In the genomic region with DNA sequence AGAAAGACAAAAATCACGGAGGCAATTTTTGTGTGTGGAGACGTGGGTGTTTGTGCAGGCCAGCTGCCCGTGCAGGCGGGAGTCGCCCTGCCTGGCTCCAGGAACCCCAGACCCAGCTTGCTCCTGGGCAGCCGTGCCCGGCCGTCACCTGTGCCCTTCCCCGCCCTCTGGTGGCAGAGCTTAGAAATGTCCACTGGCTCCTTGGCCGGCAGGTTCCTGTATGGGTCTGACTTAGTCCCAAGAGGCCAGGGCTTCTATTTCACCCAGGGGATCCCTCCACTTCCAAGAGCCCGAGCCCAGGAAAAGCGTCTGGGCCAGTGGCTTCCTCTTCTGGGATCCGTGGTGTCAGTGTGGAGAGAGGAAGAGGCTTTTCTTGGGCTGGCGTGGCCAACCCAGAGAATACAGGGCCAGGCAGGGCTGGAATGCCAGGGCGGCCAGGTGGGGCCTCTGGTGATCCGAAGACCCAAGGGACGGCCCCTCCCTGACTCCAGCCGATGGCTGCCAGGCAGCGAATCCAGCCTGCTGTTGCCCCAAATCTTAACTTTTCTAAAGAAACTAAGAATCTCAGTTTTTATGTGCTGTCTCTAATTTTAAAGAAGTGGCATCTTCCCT, we compare ENCODE assay signal across 8 cellular contexts.
DNase-seq lines count a peak whose midpoint lies in the region; ATAC-seq and TF ChIP-seq lines count a peak whose summit lies in the region.

No MANE protein-coding gene starts in this region.

- no peaks in the 10 kb centered on the region for H3K4me1 Mint-ChIP-seq in activated naive CD8-positive, alpha-beta T cell treated with anti-CD3 and anti-CD28 coated beads for 36 hours
- peaks cover 15% of the 10 kb centered on the region for H3K4me1 Mint-ChIP-seq in type B pancreatic cell (ENCODE audit: unreplicated experiment)

- H3K4me3 ChIP-seq in GM12875 (ENCODE audit: low read depth, low read length) (no peak overlapping the region), kidney epithelial cell (ENCODE audit: low read depth, low read length) (no peak overlapping the region), aorta (ENCODE audit: low read length in 2 of 2) (no peak overlapping the region)

- no peak overlapping the region for H3K27ac Mint-ChIP-seq in activated naive CD8-positive, alpha-beta T cell treated with anti-CD3 and anti-CD28 coated beads for 36 hours
- H3K27ac Mint-ChIP-seq in type B pancreatic cell: no peak overlapping the region

- H3K9me3 Mint-ChIP-seq in activated naive CD8-positive, alpha-beta T cell treated with anti-CD3 and anti-CD28 coated beads for 36 hours: no peaks in the 10 kb centered on the region
- H3K9me3 Mint-ChIP-seq in type B pancreatic cell: no peaks in the 10 kb centered on the region

- 15 to 18% methylated on average over 19 of the region's 19 CpGs for WGBS in aorta, 2 donors

- intact Hi-C loops in aorta (cut with DNase I): no loop called here

- H3K27ac ChIP-seq in aorta (ENCODE audit: low read depth in 1 of 2, low read length in 2 of 2): no peak overlapping the region

- H3K9me3 ChIP-seq in aorta (ENCODE audit: control insufficient read depth, low read length): no peaks in the 10 kb centered on the region

- H3K36me3 Mint-ChIP-seq in activated naive CD8-positive, alpha-beta T cell treated with anti-CD3 and anti-CD28 coated beads for 36 hours: no peaks in the 10 kb centered on the region
- H3K36me3 Mint-ChIP-seq in type B pancreatic cell: peaks cover 13% of the 10 kb centered on the region

- ATAC-seq in aorta (ENCODE audit: low FRiP score): no peak

- TF ChIP-seq CTCF in GM12875 (IDR thresholded peaks at IDR 0.05; ENCODE audit: borderline replicate concordance, insufficient read depth, low read depth, low read length) (peak; percentile 75), kidney epithelial cell (IDR thresholded peaks at IDR 0.05; ENCODE audit: insufficient read depth, low read length, poor library complexity, severe bottlenecking) (peak; percentile 55), type B pancreatic cell (conservative IDR thresholded peaks at IDR 0.05) (peak; percentile 85)

- peak; percentile 67 for DNase-seq in Ammon's horn (ENCODE audit: low spot score)
- DNase-seq in HuH-7 (ENCODE audit: low spot score): peak; percentile 31
- DNase-seq in activated naive CD8-positive, alpha-beta T cell treated with anti-CD3 and anti-CD28 coated beads for 36 hours: peak; percentile 17
- no peak for DNase-seq in kidney epithelial cell (ENCODE audit: low read depth)
- DNase-seq in type B pancreatic cell (ENCODE audit: extremely low spot score, unreplicated experiment): no peak
- no peak for DNase-seq in activated CD4-positive, CD25-positive, alpha-beta regulatory T cell treated with anti-CD3 and anti-CD28 coated beads, Interleukin-2, amount 50 U/mL, for 72 hours
- DNase-seq in aorta: no peak

- H3K36me3 ChIP-seq in kidney epithelial cell (ENCODE audit: control insufficient read depth, insufficient read depth, low read length) (no peaks in the 10 kb centered on the region), aorta (ENCODE audit: control insufficient read depth in 1 of 2, insufficient read depth in 2 of 2, low read length in 1 of 2) (no peaks in the 10 kb centered on the region)

- H3K4me1 ChIP-seq in aorta (ENCODE audit: control insufficient read depth in 1 of 2, insufficient read depth in 2 of 2, low read length in 2 of 2): no peaks in the 10 kb centered on the region

- H3K4me3 Mint-ChIP-seq in activated naive CD8-positive, alpha-beta T cell treated with anti-CD3 and anti-CD28 coated beads for 36 hours: no peak overlapping the region
- no peak overlapping the region for H3K4me3 Mint-ChIP-seq in type B pancreatic cell

- H3K27me3 ChIP-seq in kidney epithelial cell (ENCODE audit: control insufficient read depth, insufficient read depth, low read length) (no peaks in the 10 kb centered on the region), aorta (ENCODE audit: control insufficient read depth in 1 of 2, insufficient read depth in 2 of 2, low read length in 1 of 2) (no peaks in the 10 kb centered on the region)

- H3K27me3 Mint-ChIP-seq in activated naive CD8-positive, alpha-beta T cell treated with anti-CD3 and anti-CD28 coated beads for 36 hours: peaks cover 29% of the 10 kb centered on the region
- peaks cover 29% of the 10 kb centered on the region for H3K27me3 Mint-ChIP-seq in type B pancreatic cell

Comparison
In these comparisons a context has a peak if more than half of its experiments do, and no peak if none do; other contexts are left out.
1. DNase-seq: peak in Ammon's horn (single experiment), HuH-7 (single experiment) and activated naive CD8-positive, alpha-beta T cell treated with anti-CD3 and anti-CD28 coated beads for 36 hours (single experiment); none in kidney epithelial cell (single experiment), type B pancreatic cell (single experiment), activated CD4-positive, CD25-positive, alpha-beta regulatory T cell treated with anti-CD3 and anti-CD28 coated beads, Interleukin-2, amount 50 U/mL, for 72 hours (single experiment) and aorta (0 of 2).
2. Peak in every context shown above with its lines, with median percentiles within 50 percentile points of each other: CTCF ChIP-seq.